Comparison of ENCODE assay signal across 25 cellular contexts in genomic region chrX:8005678-8006347, GRCh38.
"Had no signal": no experiment of that assay in that cellular context is flagged by ENCODE, and none has a peak within 500 bp of the region (broad histone marks: within the 10 kb centered on the region; RNA-seq: fewer than 3 reads in every experiment).

No MANE protein-coding gene starts in this region.

- H3K4me3 Mint-ChIP-seq: activated naive CD8-positive, alpha-beta T cell treated with anti-CD3 and anti-CD28 coated beads for 36 hours; activated T-cell treated with anti-CD3 and anti-CD28 coated beads, Interleukin-2, amount 50 U/mL, for 24 hours; memory B cell; stimulated activated memory B cell treated with anti-CD40 and anti-IgM and Interleukin-4, amounts not matched to agents 10 μg/mL and 1 μg/mL and 100 μg/mL, for 72 hours; WTC11 had no signal

- H3K27ac Mint-ChIP-seq: activated naive CD8-positive, alpha-beta T cell treated with anti-CD3 and anti-CD28 coated beads for 36 hours; activated T-cell treated with anti-CD3 and anti-CD28 coated beads, Interleukin-2, amount 50 U/mL, for 24 hours; memory B cell; stimulated activated memory B cell treated with anti-CD40 and anti-IgM and Interleukin-4, amounts not matched to agents 10 μg/mL and 1 μg/mL and 100 μg/mL, for 72 hours; WTC11 had no signal

- H3K79me2 ChIP-seq: hepatocyte had no signal

- H3K9me3 ChIP-seq: sigmoid colon, transverse colon, vagina had no signal

- H3K4me1 Mint-ChIP-seq: activated naive CD8-positive, alpha-beta T cell treated with anti-CD3 and anti-CD28 coated beads for 36 hours; stimulated activated memory B cell treated with anti-CD40 and anti-IgM and Interleukin-4, amounts not matched to agents 10 μg/mL and 1 μg/mL and 100 μg/mL, for 72 hours; WTC11 had no signal

- H3K9me3 Mint-ChIP-seq: activated naive CD8-positive, alpha-beta T cell treated with anti-CD3 and anti-CD28 coated beads for 36 hours; activated T-cell treated with anti-CD3 and anti-CD28 coated beads, Interleukin-2, amount 50 U/mL, for 24 hours; memory B cell; stimulated activated memory B cell treated with anti-CD40 and anti-IgM and Interleukin-4, amounts not matched to agents 10 μg/mL and 1 μg/mL and 100 μg/mL, for 72 hours had no signal

- H3K4me1 ChIP-seq: sigmoid colon, transverse colon, vagina had no signal

- H3K4me3 ChIP-seq: hepatocyte, sigmoid colon, smooth muscle cell, transverse colon, vagina had no signal

- ATAC-seq: left ventricle myocardium superior; stimulated activated memory B cell treated with anti-CD40 and anti-IgM and Interleukin-4, amounts not matched to agents 10 μg/mL and 1 μg/mL and 100 μg/mL, for 72 hours; WTC11 had no signal

- DNase-seq: activated CD4-positive, alpha-beta T cell treated with anti-CD3 and anti-CD28 coated beads, Interleukin-2, amount 50 U/mL, for 4 hours; activated CD8-positive, alpha-beta memory T cell treated with anti-CD3 and anti-CD28 coated beads for 24 hours; activated CD8-positive, alpha-beta memory T cell treated with anti-CD3 and anti-CD28 coated beads, Interleukin-2, amount 50 U/mL, for 4 hours; activated naive CD4-positive, alpha-beta T cell treated with Interleukin-2 at 50 U/mL for 16 hours; activated naive CD8-positive, alpha-beta T cell treated with anti-CD3 and anti-CD28 coated beads for 36 hours; activated T-cell treated with anti-CD3 and anti-CD28 coated beads, Interleukin-2, amount 50 U/mL, for 24 hours; amniotic stem cell; effector CD4-positive, alpha-beta T cell; foreskin melanocyte; glutamatergic neuron; left ventricle myocardium superior; nucleus accumbens; posterior cingulate gyrus; sigmoid colon; stimulated activated CD4-positive, alpha-beta T cell treated with anti-CD3 and anti-CD28 coated beads, Interleukin-15, amount 100 ng/mL, for 24 hours; T-helper 1 cell; transverse colon had no signal

- H3K27me3 ChIP-seq: hepatocyte, sigmoid colon, transverse colon, vagina had no signal

- H3K4me2 ChIP-seq: hepatocyte, smooth muscle cell had no signal

- FAIRE-seq: bronchial epithelial cell, TTC549 had no signal

- H3K27me3 Mint-ChIP-seq: activated naive CD8-positive, alpha-beta T cell treated with anti-CD3 and anti-CD28 coated beads for 36 hours; activated T-cell treated with anti-CD3 and anti-CD28 coated beads, Interleukin-2, amount 50 U/mL, for 24 hours; memory B cell; stimulated activated memory B cell treated with anti-CD40 and anti-IgM and Interleukin-4, amounts not matched to agents 10 μg/mL and 1 μg/mL and 100 μg/mL, for 72 hours had no signal

- H3K36me3 Mint-ChIP-seq: activated naive CD8-positive, alpha-beta T cell treated with anti-CD3 and anti-CD28 coated beads for 36 hours; memory B cell; stimulated activated memory B cell treated with anti-CD40 and anti-IgM and Interleukin-4, amounts not matched to agents 10 μg/mL and 1 μg/mL and 100 μg/mL, for 72 hours; WTC11 had no signal

- H3K27ac ChIP-seq: hepatocyte, sigmoid colon, transverse colon, vagina had no signal

- H3K36me3 ChIP-seq: sigmoid colon, transverse colon, vagina had no signal
